Comparison of ENCODE assay signal across 34 cellular contexts in genomic region chr3:25335429-25335828, GRCh38.
"Had no signal": no experiment of that assay in that cellular context is flagged by ENCODE, and none has a peak within 500 bp of the region (broad histone marks: within the 10 kb centered on the region; RNA-seq: fewer than 3 reads in every experiment).

No MANE protein-coding gene starts in this region.

- H3K27me3 ChIP-seq: adrenal gland, body of pancreas, esophagus muscularis mucosa, foreskin keratinocyte, gastroesophageal sphincter had no signal

- H3K9me3 Mint-ChIP-seq: activated T-cell treated with anti-CD3 and anti-CD28 coated beads, Interleukin-2, amount 50 U/mL, for 4 hours had no signal

- H3K4me1 Mint-ChIP-seq: activated B cell treated with CpG ODN at 0.5 μM for 24 hours; activated naive CD8-positive, alpha-beta T cell treated with anti-CD3 and anti-CD28 coated beads for 36 hours; activated naive CD8-positive, alpha-beta T cell treated with anti-CD3 and anti-CD28 coated beads, Interleukin-2, amount 50 U/mL, for 24 hours; activated T-helper 17 cell treated with anti-CD3 and anti-CD28 coated beads, Interleukin-2, amount 50 U/mL, for 72 hours; T-helper 17 cell had no signal

- H3K9me3 ChIP-seq: adrenal gland, body of pancreas, esophagus muscularis mucosa, gastroesophageal sphincter had no signal

- H3K4me3 Mint-ChIP-seq: activated B cell treated with CpG ODN at 0.5 μM for 24 hours; activated CD8-positive, alpha-beta T cell treated with anti-CD3 and anti-CD28 coated beads for 36 hours; activated naive CD8-positive, alpha-beta T cell treated with anti-CD3 and anti-CD28 coated beads for 36 hours; activated naive CD8-positive, alpha-beta T cell treated with anti-CD3 and anti-CD28 coated beads, Interleukin-2, amount 50 U/mL, for 24 hours; activated T-cell treated with anti-CD3 and anti-CD28 coated beads, Interleukin-2, amount 50 U/mL, for 4 hours; activated T-helper 17 cell treated with anti-CD3 and anti-CD28 coated beads, Interleukin-2, amount 50 U/mL, for 72 hours; effector memory CD8-positive, alpha-beta T cell; T-helper 17 cell; T-helper 2 cell treated with Interferon-gamma antibody and Interleukin-4, amounts not matched to agents 5 μg/mL and 100 μg/mL, for 36 hours had no signal

- H3K36me3 ChIP-seq: adrenal gland, esophagus muscularis mucosa, gastroesophageal sphincter, WERI-Rb-1 had no signal

- H3K27me3 Mint-ChIP-seq: activated B cell treated with CpG ODN at 0.5 μM for 24 hours; activated CD8-positive, alpha-beta T cell treated with anti-CD3 and anti-CD28 coated beads for 36 hours; activated naive CD8-positive, alpha-beta T cell treated with anti-CD3 and anti-CD28 coated beads for 36 hours; activated naive CD8-positive, alpha-beta T cell treated with anti-CD3 and anti-CD28 coated beads, Interleukin-2, amount 50 U/mL, for 24 hours; activated T-helper 17 cell treated with anti-CD3 and anti-CD28 coated beads, Interleukin-2, amount 50 U/mL, for 72 hours; effector memory CD8-positive, alpha-beta T cell; T-helper 17 cell had no signal

- H3K4me3 ChIP-seq: adrenal gland, body of pancreas, esophagus muscularis mucosa, gastroesophageal sphincter had no signal

- H3K27ac Mint-ChIP-seq: activated B cell treated with CpG ODN at 0.5 μM for 24 hours; activated CD8-positive, alpha-beta T cell treated with anti-CD3 and anti-CD28 coated beads for 36 hours; activated naive CD8-positive, alpha-beta T cell treated with anti-CD3 and anti-CD28 coated beads for 36 hours; activated naive CD8-positive, alpha-beta T cell treated with anti-CD3 and anti-CD28 coated beads, Interleukin-2, amount 50 U/mL, for 24 hours; activated T-helper 17 cell treated with anti-CD3 and anti-CD28 coated beads, Interleukin-2, amount 50 U/mL, for 72 hours; effector memory CD8-positive, alpha-beta T cell; T-helper 17 cell; T-helper 2 cell treated with Interferon-gamma antibody and Interleukin-4, amounts not matched to agents 5 μg/mL and 100 μg/mL, for 36 hours had no signal

- H3K27ac ChIP-seq: adrenal gland, body of pancreas, esophagus muscularis mucosa, foreskin keratinocyte, gastroesophageal sphincter, WERI-Rb-1 had no signal

- H3K36me3 Mint-ChIP-seq: activated naive CD8-positive, alpha-beta T cell treated with anti-CD3 and anti-CD28 coated beads for 36 hours had no signal

- H3K4me1 ChIP-seq: adrenal gland, body of pancreas, esophagus muscularis mucosa, foreskin keratinocyte, gastroesophageal sphincter had no signal

- DNase-seq: activated B cell treated with CpG ODN at 0.5 μM for 24 hours; activated CD4-positive, alpha-beta T cell treated with anti-CD3 and anti-CD28 coated beads for 48 hours; activated CD4-positive, alpha-beta T cell treated with anti-CD3 and anti-CD28 coated beads, Interleukin-2, amount 50 U/mL, for 1 hour; activated CD4-positive, alpha-beta T cell treated with anti-CD3 and anti-CD28 coated beads, Interleukin-2, amount 50 U/mL, for 48 hours; activated CD8-positive, alpha-beta memory T cell treated with anti-CD3 and anti-CD28 coated beads for 24 hours; activated CD8-positive, alpha-beta T cell treated with anti-CD3 and anti-CD28 coated beads for 36 hours; activated effector memory CD4-positive, alpha-beta T cell treated with Interleukin-2 at 50 U/mL for 16 hours; activated gamma-delta T cell treated with Interleukin-2 at 50 U/mL for 16 hours; activated naive CD4-positive, alpha-beta T cell treated with anti-CD3 and anti-CD28 coated beads, Interleukin-2, amount 50 U/mL, for 16 hours; activated naive CD4-positive, alpha-beta T cell treated with Interleukin-2 at 50 U/mL for 16 hours; activated naive CD8-positive, alpha-beta T cell treated with anti-CD3 and anti-CD28 coated beads for 36 hours; activated naive CD8-positive, alpha-beta T cell treated with anti-CD3 and anti-CD28 coated beads, Interleukin-2, amount 50 U/mL, for 24 hours; activated T-cell treated with anti-CD3 and anti-CD28 coated beads, Interleukin-2, amount 50 U/mL, for 4 hours; adrenal gland; amygdala; aorta; body of pancreas; caudate nucleus; cortex of kidney; dermis blood vessel endothelial cell; effector CD4-positive, alpha-beta T cell; effector memory CD8-positive, alpha-beta T cell; erythroblast; foreskin keratinocyte; head of caudate nucleus; T-helper 1 cell; T-helper 17 cell; T1000; WERI-Rb-1 had no signal

- ATAC-seq: activated CD4-positive, CD25-positive, alpha-beta regulatory T cell treated with anti-CD3 and anti-CD28 coated beads, Interleukin-2, amount 50 U/mL, for 24 hours; activated CD8-positive, alpha-beta T cell treated with anti-CD3 and anti-CD28 coated beads for 36 hours; activated naive CD8-positive, alpha-beta T cell treated with anti-CD3 and anti-CD28 coated beads, Interleukin-2, amount 50 U/mL, for 24 hours; activated T-cell treated with anti-CD3 and anti-CD28 coated beads, Interleukin-2, amount 50 U/mL, for 4 hours; activated T-helper 17 cell treated with anti-CD3 and anti-CD28 coated beads, Interleukin-2, amount 50 U/mL, for 72 hours; body of pancreas; effector memory CD8-positive, alpha-beta T cell; foreskin keratinocyte; gastroesophageal sphincter; T-helper 17 cell had no signal
